Comparison of ENCODE assay signal across 9 cellular contexts in genomic region chr15:70141376-70142071, GRCh38. TPM values are rescaled to one million over a fixed set of nuclear protein-coding genes. Genes with fewer than 3 reads are reported as not detected.
DNase-seq lines count a peak whose midpoint lies in the region; TF ChIP-seq lines count a peak whose summit lies in the region.
"Had no signal": no experiment of that assay in that cellular context is flagged by ENCODE, and none has a peak within 500 bp of the region (broad histone marks: within the 10 kb centered on the region; RNA-seq: fewer than 3 reads in every experiment).

No MANE protein-coding gene starts in this region.

- H3K36me3 Mint-ChIP-seq in IgD-negative memory B cell (peaks cover 2% of the 10 kb centered on the region), brain (no peaks in the 10 kb centered on the region)

- DNase-seq in CD1c-positive myeloid dendritic cell (ENCODE audit: extremely low spot score) = peak; percentile 32
- DNase-seq in osteoblast (ENCODE audit: insufficient read length, low spot score, missing footprints) = no peak
- no peak for DNase-seq in epidermal melanocyte (ENCODE audit: insufficient read length, low spot score)
- no peak for DNase-seq in AG20443 (ENCODE audit: low spot score)
- no peak for DNase-seq in GM10266 (ENCODE audit: extremely low spot score)
- no peak for DNase-seq in nucleus accumbens (lab: John Stamatoyannopoulos, UW)
- DNase-seq: NCI-H1694 had no signal

- peaks cover 25% of the 10 kb centered on the region for H3K4me1 ChIP-seq in osteoblast (ENCODE audit: insufficient read depth, low read length)

- peaks cover 8 to 11% (median 11%) of the 10 kb centered on the region in 3 donors for H3K4me1 Mint-ChIP-seq in IgD-negative memory B cell
- H3K4me1 Mint-ChIP-seq in brain = peaks cover 50% of the 10 kb centered on the region

- H3K4me3 Mint-ChIP-seq in IgD-negative memory B cell (peak overlapping the region in 3 of 4 donors; percentile 27 to 87 (median 87)), brain (peak overlapping the region in 1 of 5 experiments; percentile 36)

- no peaks in the 10 kb centered on the region for H3K9me3 Mint-ChIP-seq in IgD-negative memory B cell
- H3K9me3 Mint-ChIP-seq in brain = peaks cover 0 to 8% (median 0%) of the 10 kb centered on the region in 5 experiments

- TF ChIP-seq CTCF in brain (conservative IDR thresholded peaks at IDR 0.05) (no peak), osteoblast (IDR thresholded peaks at IDR 0.05; ENCODE audit: extremely low read depth, low read depth, low read length) (no peak), GM10266 (IDR thresholded peaks at IDR 0.05; ENCODE audit: control insufficient read depth, insufficient read depth, low read depth, missing control alignments) (no peak)

- peak overlapping the region; percentile 94 for H2AFZ ChIP-seq in osteoblast (ENCODE audit: low read length)

- no peaks in the 10 kb centered on the region for H3K36me3 ChIP-seq in osteoblast (ENCODE audit: insufficient read depth, low read length)

- no peaks in the 10 kb centered on the region for H4K20me1 ChIP-seq in osteoblast (ENCODE audit: insufficient read depth, low read length)

- H3K27ac ChIP-seq in osteoblast (ENCODE audit: low read depth, low read length) = peak overlapping the region; percentile 56

- H3K27ac Mint-ChIP-seq in IgD-negative memory B cell = peak overlapping the region in 2 of 3 donors; percentile 7 to 73
- H3K27ac Mint-ChIP-seq in brain = peak overlapping the region in 3 of 5 experiments; percentile 21 to 66 (median 35)

- no peaks in the 10 kb centered on the region for H3K9me3 ChIP-seq in osteoblast (ENCODE audit: low read depth, low read length)

- H3K4me3 ChIP-seq in osteoblast (ENCODE audit: insufficient read depth, low read length) = peak overlapping the region; percentile 46

- peaks cover 13% of the 10 kb centered on the region for H3K27me3 ChIP-seq in osteoblast (ENCODE audit: insufficient read depth, low read length)

- H3K79me2 ChIP-seq in osteoblast (ENCODE audit: insufficient read depth, low read length) = no peaks in the 10 kb centered on the region

- peaks cover 8% of the 10 kb centered on the region for H3K27me3 Mint-ChIP-seq in IgD-negative memory B cell
- H3K27me3 Mint-ChIP-seq in brain = peaks cover 18% of the 10 kb centered on the region

- H3K4me2 ChIP-seq in osteoblast (ENCODE audit: insufficient read depth, low read length) = peak overlapping the region; percentile 82

RNA-seq across cellular contexts. Expression of gene TLE3, which starts 43.8 kb away (rescaled TPM):
- polyA plus RNA-seq in IgD-negative memory B cell (88.7 TPM), brain (ENCODE audit: insufficient read depth, low read depth, low replicate concordance) (15.7 TPM)
- 21.5 and 29.7 TPM in 2 replicates for total RNA-seq in osteoblast
